In genomic region chr11:32892355-32893090, GRCh38 we compare ENCODE assay signal across 8 cellular contexts. TPM values are rescaled to one million over a fixed set of nuclear protein-coding genes. Genes with fewer than 3 reads are reported as not detected.
DNase-seq lines count a peak whose midpoint lies in the region; ATAC-seq and TF ChIP-seq lines count a peak whose summit lies in the region.

QSER1 (plus strand) TSS chr11:32892811; CDS start chr11:32893126, 315 bp downstream.

- H3K4me3 Mint-ChIP-seq in activated CD4-positive, alpha-beta T cell treated with anti-CD3 and anti-CD28 coated beads for 36 hours = peak within 1 kb of the TSS; percentile 97

- H3K27me3 ChIP-seq in colonic mucosa = no peaks in the 10 kb centered on the region

- no peaks in the 10 kb centered on the region for H3K9me3 Mint-ChIP-seq in activated CD4-positive, alpha-beta T cell treated with anti-CD3 and anti-CD28 coated beads for 36 hours (ENCODE audit: low read depth)

- H3K4me1 Mint-ChIP-seq in activated CD4-positive, alpha-beta T cell treated with anti-CD3 and anti-CD28 coated beads for 36 hours = peaks cover 33% of the 10 kb centered on the region

- CTCF ChIA-PET in activated CD4-positive, alpha-beta T cell treated with anti-CD3 and anti-CD28 coated beads for 36 hours (lab: Charles Lee) = interaction anchor here (0.6 to 2.2 kb wide), 3 partner anchors 83 to 148 kb away, joined by 3 to 6 read pairs (median 4); partner anchors contain the start of gene TCP11L1

- POLR2A ChIA-PET in activated CD4-positive, alpha-beta T cell treated with anti-CD3 and anti-CD28 coated beads for 36 hours (lab: Charles Lee) = interaction anchor here (0.5 to 1.2 kb wide), 3 partner anchors 25 to 147 kb away, joined by 3 to 11 read pairs (median 3); partner anchors contain the start of gene TCP11L1

- ATAC-seq in GM18517 (IDR thresholded peaks at IDR 0.05; ENCODE audit: unreplicated experiment) = peak; percentile 71
- ATAC-seq in HG02981 (IDR thresholded peaks at IDR 0.05; ENCODE audit: unreplicated experiment) = peak; percentile 50
- ATAC-seq in activated CD4-positive, alpha-beta T cell treated with anti-CD3 and anti-CD28 coated beads for 36 hours = peak; percentile 67
- ATAC-seq in left colon = peak; percentile 68

- H3K4me1 ChIP-seq in colonic mucosa = no peaks in the 10 kb centered on the region

- peak; percentile 86 for DNase-seq in 8988T
- peak; percentile 83 for DNase-seq in NCI-H2227 (lab: John Stamatoyannopoulos, UW; ENCODE audit: unreplicated experiment)
- peak; percentile 87 for DNase-seq in activated CD4-positive, alpha-beta T cell treated with anti-CD3 and anti-CD28 coated beads for 36 hours
- peak; percentile 77 for DNase-seq in colonic mucosa
- peak; percentile 58 to 80 for DNase-seq in left colon
- peak; percentile 58 to 71 for DNase-seq in stimulated activated CD4-positive, alpha-beta T cell treated with anti-CD3 and anti-CD28 coated beads, Interleukin-1b, Interleukin-23, amount 100 ng/mL, for 4 hours (ENCODE audit: low read depth in 2 of 2)

- no peaks in the 10 kb centered on the region for H3K9me3 ChIP-seq in colonic mucosa

- H3K27ac ChIP-seq in colonic mucosa = peak within 1 kb of the TSS; percentile 80

- no peaks in the 10 kb centered on the region for H3K27me3 Mint-ChIP-seq in activated CD4-positive, alpha-beta T cell treated with anti-CD3 and anti-CD28 coated beads for 36 hours

- peak within 1 kb of the TSS; percentile 70 for H3K4me3 ChIP-seq in colonic mucosa

- no peaks in the 10 kb centered on the region for H3K36me3 ChIP-seq in colonic mucosa

- H3K9ac ChIP-seq in colonic mucosa (ENCODE audit: low read depth in 2 of 2, low read length in 2 of 2) = peak within 1 kb of the TSS; percentile 84 to 96

- no peak for TF ChIP-seq CTCF in colonic mucosa (IDR thresholded peaks at IDR 0.05)

- peak within 1 kb of the TSS; percentile 98 for H3K27ac Mint-ChIP-seq in activated CD4-positive, alpha-beta T cell treated with anti-CD3 and anti-CD28 coated beads for 36 hours

- intact Hi-C loops in activated CD4-positive, alpha-beta T cell treated with anti-CD3 and anti-CD28 coated beads for 36 hours (cut with DNase I, micrococcal nuclease) = loop anchor here (1.0 to 5.0 kb wide), 12 partner anchors 64 to 1000 kb away; partner anchors contain the start of genes C11orf91 (in 1 of the 2), CSTF3 (in 1 of the 2), EIF3M (in 1 of the 2) and FBXO3 (in 1 of the 2)
- intact Hi-C loops in colonic mucosa (cut with DNase I) (no loop called here), left colon (cut with DNase I, micrococcal nuclease) (no loop called here)

- peaks cover 7% of the 10 kb centered on the region for H3K36me3 Mint-ChIP-seq in activated CD4-positive, alpha-beta T cell treated with anti-CD3 and anti-CD28 coated beads for 36 hours (ENCODE audit: low read depth)

RNA-seq across cellular contexts. Expression of gene QSER1, which starts in this region (rescaled TPM):
- total RNA-seq in activated CD4-positive, alpha-beta T cell treated with anti-CD3 and anti-CD28 coated beads for 36 hours = 10 to 100 TPM; 11.8 to 16.6 TPM
- total RNA-seq in colonic mucosa = 10 to 100 TPM; 25.3 to 25.9 TPM
- 10 to 100 TPM; 18.6 to 22.8 TPM for total RNA-seq in left colon

Comparison
In these comparisons a context has a peak if more than half of its experiments do, and no peak if none do; other contexts are left out.
1. Peak in every context shown above with its lines: DNase-seq, ATAC-seq, H3K4me3 ChIP-seq and H3K27ac ChIP-seq.
2. intact Hi-C loops: an anchor here in activated CD4-positive, alpha-beta T cell treated with anti-CD3 and anti-CD28 coated beads for 36 hours (1.0 to 5.0 kb wide); none called in colonic mucosa and left colon.